Comparison of ENCODE assay signal across 21 cellular contexts in genomic region chr18:10399465-10399864, GRCh38. TPM values are rescaled to one million over a fixed set of nuclear protein-coding genes. Genes with fewer than 3 reads are reported as not detected.
DNase-seq lines count a peak whose midpoint lies in the region; ATAC-seq and TF ChIP-seq lines count a peak whose summit lies in the region.
"Had no signal": no experiment of that assay in that cellular context is flagged by ENCODE, and none has a peak within 500 bp of the region (broad histone marks: within the 10 kb centered on the region; RNA-seq: fewer than 3 reads in every experiment).

No MANE protein-coding gene starts in this region.

- TF ChIP-seq EP300 in esophagus muscularis mucosa (IDR thresholded peaks at IDR 0.05), result no peak

- H3K9me3 ChIP-seq in esophagus muscularis mucosa (no peaks in the 10 kb centered on the region), mucosa of descending colon (no peaks in the 10 kb centered on the region)
- H3K9me3 ChIP-seq: BE2C had no signal

- DNase-seq in NCI-H748 (lab: John Stamatoyannopoulos, UW; ENCODE audit: unreplicated experiment) (peak; percentile 50), NCI-H748 treated with DMSO at 0.1 percent for 48 hours (lab: John Stamatoyannopoulos, UW) (no peak), esophagus muscularis mucosa (ENCODE audit: extremely low spot score) (peak; percentile 12), mucosa of descending colon (no peak), NCI-H2107 (lab: John Stamatoyannopoulos, UW) (no peak), NCI-H187 treated with DMSO at 0.1 percent for 48 hours (lab: John Stamatoyannopoulos, UW) (no peak), EL (no peak)
- DNase-seq: 8988T; ACHN; BE2C; CD4-positive, alpha-beta memory T cell; CD4-positive, CD25-positive, alpha-beta regulatory T cell; CD8-positive, alpha-beta memory T cell; COR-L47; DMS153; DMS53; DMS79; DND-41; GF-D8 had no signal

- H3K4me1 ChIP-seq in esophagus muscularis mucosa, result peaks cover 0 to 10% (median 4%) of the 10 kb centered on the region in 4 donors
- H3K4me1 ChIP-seq in mucosa of descending colon (ENCODE audit: low read depth), result no peaks in the 10 kb centered on the region
- H3K4me1 ChIP-seq: BE2C had no signal

- peaks cover 0 to 11% (median 0%) of the 10 kb centered on the region in 4 donors for H3K27me3 ChIP-seq in esophagus muscularis mucosa
- H3K27me3 ChIP-seq: BE2C, BLaER1 had no signal

- ATAC-seq in mucosa of descending colon, result peak; percentile 65

- TF ChIP-seq POLR2A in esophagus muscularis mucosa (IDR thresholded peaks at IDR 0.05; ENCODE audit: low read depth), result no peak

- TF ChIP-seq CTCF in VCaP (conservative IDR thresholded peaks at IDR 0.05) (no peak), esophagus muscularis mucosa (IDR thresholded peaks at IDR 0.05) (no peak), mucosa of descending colon (IDR thresholded peaks at IDR 0.05) (no peak)

- intact Hi-C loops in esophagus muscularis mucosa (cut with DNase I) (no loop called here), mucosa of descending colon (cut with DNase I, micrococcal nuclease) (no loop called here)

- H3K4me3 ChIP-seq in esophagus muscularis mucosa (no peak overlapping the region), mucosa of descending colon (no peak overlapping the region)
- H3K4me3 ChIP-seq: BLaER1 had no signal

- H3K27ac ChIP-seq in VCaP (peak overlapping the region; percentile 56), esophagus muscularis mucosa (replicated peaks in 1 of 4) (no peak overlapping the region)
- H3K27ac ChIP-seq: BLaER1 had no signal

- H3K36me3 ChIP-seq in esophagus muscularis mucosa (no peaks in the 10 kb centered on the region), mucosa of descending colon (ENCODE audit: low read depth) (no peaks in the 10 kb centered on the region)
- H3K36me3 ChIP-seq: BE2C, BLaER1 had no signal

- WGBS in esophagus muscularis mucosa, result 75% methylated on average over 5 of the region's 5 CpGs

RNA-seq across cellular contexts. Expression of gene APCDD1, which starts 55.0 kb away (rescaled TPM):
- total RNA-seq in esophagus muscularis mucosa (10 to 100 TPM; 30.7 to 51.8 (median 43.4) TPM), mucosa of descending colon (10 to 100 TPM in 2 of 3 donors, 1 to 10 TPM in 1; 3.8 to 29.7 (median 15.2) TPM)
- total RNA-seq: CD4-positive, alpha-beta memory T cell; CD4-positive, CD25-positive, alpha-beta regulatory T cell; CD8-positive, alpha-beta memory T cell had no signal

Comparison
In these comparisons a context has a peak if more than half of its experiments do, and no peak if none do; other contexts are left out.
1. DNase-seq: peak in NCI-H748 (single experiment) and esophagus muscularis mucosa (single experiment); none in NCI-H748 treated with DMSO at 0.1 percent for 48 hours (single experiment), mucosa of descending colon (0 of 3), NCI-H2107 (single experiment), NCI-H187 treated with DMSO at 0.1 percent for 48 hours (single experiment) and EL (single experiment).